ENCODE assay signal across 11 cellular contexts in genomic region chr10:78433722-78434535, GRCh38.
DNase-seq lines count a peak whose midpoint lies in the region; ATAC-seq and TF ChIP-seq lines count a peak whose summit lies in the region.
"Had no signal": no experiment of that assay in that cellular context is flagged by ENCODE, and none has a peak within 500 bp of the region (broad histone marks: within the 10 kb centered on the region; RNA-seq: fewer than 3 reads in every experiment).

No MANE protein-coding gene starts in this region.

- peaks cover 28 to 73% (median 68%) of the 10 kb centered on the region in 4 donors for H3K4me1 ChIP-seq in esophagus muscularis mucosa
- H3K4me1 ChIP-seq in spleen = peaks cover 0 to 21% (median 5%) of the 10 kb centered on the region in 6 donors

- H3K27ac ChIP-seq in esophagus muscularis mucosa (replicated peaks in 1 of 4) = peak overlapping the region in 3 of 4 donors; percentile 45 to 60 (median 50)
- H3K27ac ChIP-seq in spleen = no peak overlapping the region
- H3K27ac ChIP-seq: RWPE1 had no signal

- ATAC-seq in GM21447 (IDR thresholded peaks at IDR 0.05; ENCODE audit: unreplicated experiment) = no peak
- no peak for ATAC-seq in HG02840 (IDR thresholded peaks at IDR 0.05; ENCODE audit: low FRiP score, unreplicated experiment)
- ATAC-seq: activated T-cell treated with anti-CD3 and anti-CD28 coated beads, Interleukin-2, amount 50 U/mL, for 4 hours had no signal

- no peak for TF ChIP-seq POLR2A in esophagus muscularis mucosa (IDR thresholded peaks at IDR 0.05; ENCODE audit: low read depth)
- no peak for TF ChIP-seq POLR2A in spleen (IDR thresholded peaks at IDR 0.05)

- H3K9me3 ChIP-seq in esophagus muscularis mucosa = no peaks in the 10 kb centered on the region
- H3K9me3 ChIP-seq in spleen = peaks cover 0 to 1% (median 0%) of the 10 kb centered on the region in 8 donors

- DNase-seq in DMS79 treated with DMSO at 0.1 percent for 48 hours (lab: John Stamatoyannopoulos, UW) = peak; percentile 35
- peak; percentile 71 to 80 for DNase-seq in NCI-H524 (lab: John Stamatoyannopoulos, UW)
- DNase-seq in esophagus muscularis mucosa (ENCODE audit: extremely low spot score) = no peak
- DNase-seq in posterior vena cava (ENCODE audit: low spot score) = peak; percentile 76
- no peak for DNase-seq in stimulated activated CD4-positive, alpha-beta T cell treated with anti-CD3 and anti-CD28 coated beads, Interleukin-4, amount 100 ng/mL, for 1 hour
- no peak for DNase-seq in spleen
- DNase-seq: activated T-cell treated with anti-CD3 and anti-CD28 coated beads, Interleukin-2, amount 50 U/mL, for 4 hours; CD8-positive, alpha-beta memory T cell had no signal

- TF ChIP-seq EP300 in esophagus muscularis mucosa (IDR thresholded peaks at IDR 0.05) = no peak

- intact Hi-C loops in esophagus muscularis mucosa (cut with DNase I) = no loop called here
- intact Hi-C loops in posterior vena cava (cut with DNase I) = no loop called here
- intact Hi-C loops in spleen (cut with DNase I; ENCODE audit: low total_unique reads) = no loop called here

- 80% methylated on average over 11 of the region's 12 CpGs for WGBS in esophagus muscularis mucosa
- 61 to 78% (median 70%) methylated on average over 7 to 12 of the region's 12 CpGs for WGBS in spleen, 5 donors

- H3K4me3 ChIP-seq in esophagus muscularis mucosa (no peak overlapping the region), spleen (no peak overlapping the region)

- H3K27me3 ChIP-seq in esophagus muscularis mucosa (no peaks in the 10 kb centered on the region), spleen (replicated peaks in 1 of 7) (peaks cover 0 to 4% (median 0%) of the 10 kb centered on the region in 7 donors)

- H3K36me3 ChIP-seq in esophagus muscularis mucosa (no peaks in the 10 kb centered on the region), spleen (no peaks in the 10 kb centered on the region)

- TF ChIP-seq CTCF in esophagus muscularis mucosa (IDR thresholded peaks at IDR 0.05) (no peak), spleen (IDR thresholded peaks at IDR 0.05 in 8 of 11, conservative IDR thresholded peaks at IDR 0.05 in 3 of 11) (no peak)

Comparison
In these comparisons a context has a peak if more than half of its experiments do, and no peak if none do; other contexts are left out.
1. DNase-seq: peak in DMS79 treated with DMSO at 0.1 percent for 48 hours (single experiment), NCI-H524 (2 of 2) and posterior vena cava (single experiment); none in esophagus muscularis mucosa (single experiment), stimulated activated CD4-positive, alpha-beta T cell treated with anti-CD3 and anti-CD28 coated beads, Interleukin-4, amount 100 ng/mL, for 1 hour (single experiment) and spleen (single experiment).
2. H3K27ac ChIP-seq: peak in esophagus muscularis mucosa (3 of 4); none in spleen (0 of 8).